1 cellular context compared by ENCODE assay signal in genomic region chr1:93159337-93159736, GRCh38.
TF ChIP-seq lines count a peak whose summit lies in the region.

No MANE protein-coding gene starts in this region.

TF ChIP-seq in K562, 482 proteins besides CTCF, POLR2A, EP300 and RAD21 (continued from another document):
- TF ChIP-seq GMEB1 (CRISPR knock-in tag; IDR thresholded peaks at IDR 0.05) = no peak
- no peak for TF ChIP-seq ZNF764 (CRISPR knock-in tag; IDR thresholded peaks at IDR 0.05; ENCODE audit: low read depth)
- TF ChIP-seq PCBP2 (IDR thresholded peaks at IDR 0.05; ENCODE audit: low read depth, low read length, poor library complexity, severe bottlenecking) = no peak
- TF ChIP-seq HNRNPLL (IDR thresholded peaks at IDR 0.05; ENCODE audit: low read depth, low read length, poor library complexity, severe bottlenecking) = no peak
- TF ChIP-seq ARID1B (IDR thresholded peaks at IDR 0.05) = peak; percentile 51; the same call in 1 of the 2 replicates
- no peak for TF ChIP-seq DLX4 (CRISPR knock-in tag; IDR thresholded peaks at IDR 0.05)
- no peak for TF ChIP-seq KLF13 (tag; IDR thresholded peaks at IDR 0.05; ENCODE audit: borderline replicate concordance, low read depth)
- no peak for TF ChIP-seq ERF (CRISPR knock-in tag; IDR thresholded peaks at IDR 0.05)
- no peak for TF ChIP-seq SP1 (CRISPR knock-in tag; IDR thresholded peaks at IDR 0.05)
- TF ChIP-seq ZBTB40 (IDR thresholded peaks at IDR 0.05) = no peak
- TF ChIP-seq ZBTB40 (CRISPR knock-in tag; IDR thresholded peaks at IDR 0.05) = no peak
- TF ChIP-seq, protein P1, sequence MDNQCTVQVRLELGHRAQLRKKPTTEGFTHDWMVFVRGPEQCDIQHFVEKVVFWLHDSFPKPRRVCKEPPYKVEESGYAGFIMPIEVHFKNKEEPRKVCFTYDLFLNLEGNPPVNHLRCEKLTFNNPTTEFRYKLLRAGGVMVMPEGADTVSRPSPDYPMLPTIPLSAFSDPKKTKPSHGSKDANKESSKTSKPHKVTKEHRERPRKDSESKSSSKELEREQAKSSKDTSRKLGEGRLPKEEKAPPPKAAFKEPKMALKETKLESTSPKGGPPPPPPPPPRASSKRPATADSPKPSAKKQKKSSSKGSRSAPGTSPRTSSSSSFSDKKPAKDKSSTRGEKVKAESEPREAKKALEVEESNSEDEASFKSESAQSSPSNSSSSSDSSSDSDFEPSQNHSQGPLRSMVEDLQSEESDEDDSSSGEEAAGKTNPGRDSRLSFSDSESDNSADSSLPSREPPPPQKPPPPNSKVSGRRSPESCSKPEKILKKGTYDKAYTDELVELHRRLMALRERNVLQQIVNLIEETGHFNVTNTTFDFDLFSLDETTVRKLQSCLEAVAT (IDR thresholded peaks at IDR 0.05) = no peak
- TF ChIP-seq DPF2 (IDR thresholded peaks at IDR 0.05) = 0 out of 2 replicates have a peak, but pooled peaks have one; percentile 33
- TF ChIP-seq PBX2 (CRISPR knock-in tag; IDR thresholded peaks at IDR 0.05; ENCODE audit: low read depth) = no peak
- TF ChIP-seq PBX2 (tag; conservative IDR thresholded peaks at IDR 0.05; ENCODE audit: low read depth) = peak; percentile 78
- no peak for TF ChIP-seq ATF7 (IDR thresholded peaks at IDR 0.05)
- TF ChIP-seq ZFP1 (CRISPR knock-in tag; IDR thresholded peaks at IDR 0.05) = no peak
